18 cellular contexts compared by ENCODE assay signal in the genomic region with DNA sequence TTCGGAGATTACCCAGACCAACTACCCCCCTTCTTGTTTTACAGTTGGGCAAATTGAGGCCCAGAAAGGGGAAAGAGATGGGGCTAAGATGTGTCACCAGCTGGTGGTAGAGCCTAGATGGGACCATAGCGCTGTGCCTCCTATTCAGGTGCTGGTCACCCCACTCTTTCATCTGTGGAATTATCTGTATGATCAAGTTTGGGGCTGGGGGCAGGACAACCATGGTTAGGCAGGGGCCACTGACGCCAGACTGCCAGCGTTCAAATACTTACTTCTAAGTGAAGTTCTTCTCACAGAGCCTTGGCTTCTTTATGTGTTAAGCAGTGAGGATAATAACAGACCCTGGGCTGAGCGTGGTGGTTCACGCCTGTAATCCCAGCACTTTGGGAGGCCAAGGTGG. TPM values are rescaled to one million over a fixed set of nuclear protein-coding genes. Genes with fewer than 3 reads are reported as not detected.
"Had no signal": no experiment of that assay in that cellular context is flagged by ENCODE, and none has a peak within 500 bp of the region (broad histone marks: within the 10 kb centered on the region; RNA-seq: fewer than 3 reads in every experiment).

No MANE protein-coding gene starts in this region.

- H3K9me3 ChIP-seq: ascending aorta, colonic mucosa, lower lobe of right lung, prostate gland, stomach, uterus had no signal

- DNase-seq: activated CD4-positive, alpha-beta T cell treated with anti-CD3 and anti-CD28 coated beads, Interleukin-2, amount 50 U/mL, for 1 hour; activated naive CD4-positive, alpha-beta T cell treated with Interleukin-2 at 50 U/mL for 16 hours; activated naive CD8-positive, alpha-beta T cell treated with anti-CD3 and anti-CD28 coated beads, Interleukin-2, amount 50 U/mL, for 24 hours; activated T-cell treated with anti-CD3 and anti-CD28 coated beads for 4 hours; colonic mucosa; effector CD4-positive, alpha-beta T cell; foreskin melanocyte; left colon; naive B cell; occipital lobe; stomach; uterus had no signal

- H3K27ac ChIP-seq: ascending aorta, colonic mucosa, lower lobe of right lung, uterus had no signal

- H3K4me3 ChIP-seq: ascending aorta, colonic mucosa, lower lobe of right lung, prostate gland, stomach, uterus had no signal

- ATAC-seq: activated CD4-positive, CD25-positive, alpha-beta regulatory T cell treated with anti-CD3 and anti-CD28 coated beads, Interleukin-2, amount 50 U/mL, for 24 hours; activated naive CD8-positive, alpha-beta T cell treated with anti-CD3 and anti-CD28 coated beads, Interleukin-2, amount 50 U/mL, for 24 hours; left colon; lower lobe of right lung; sciatic nerve had no signal

- H3K27me3 ChIP-seq: ascending aorta, colonic mucosa, uterus had no signal

- H3K36me3 ChIP-seq: ascending aorta, colonic mucosa, lower lobe of right lung, prostate gland, stomach, uterus had no signal

RNA-seq across cellular contexts. Expression of gene IGLL1, which starts 55.9 kb away (rescaled TPM):
- total RNA-seq: ascending aorta, colonic mucosa, left colon, lower lobe of right lung, occipital lobe, sciatic nerve, SK-MEL-5 had no signal
- polyA plus RNA-seq: stomach had no signal
